Comparison of ENCODE assay signal across 8 cellular contexts in the genomic region with DNA sequence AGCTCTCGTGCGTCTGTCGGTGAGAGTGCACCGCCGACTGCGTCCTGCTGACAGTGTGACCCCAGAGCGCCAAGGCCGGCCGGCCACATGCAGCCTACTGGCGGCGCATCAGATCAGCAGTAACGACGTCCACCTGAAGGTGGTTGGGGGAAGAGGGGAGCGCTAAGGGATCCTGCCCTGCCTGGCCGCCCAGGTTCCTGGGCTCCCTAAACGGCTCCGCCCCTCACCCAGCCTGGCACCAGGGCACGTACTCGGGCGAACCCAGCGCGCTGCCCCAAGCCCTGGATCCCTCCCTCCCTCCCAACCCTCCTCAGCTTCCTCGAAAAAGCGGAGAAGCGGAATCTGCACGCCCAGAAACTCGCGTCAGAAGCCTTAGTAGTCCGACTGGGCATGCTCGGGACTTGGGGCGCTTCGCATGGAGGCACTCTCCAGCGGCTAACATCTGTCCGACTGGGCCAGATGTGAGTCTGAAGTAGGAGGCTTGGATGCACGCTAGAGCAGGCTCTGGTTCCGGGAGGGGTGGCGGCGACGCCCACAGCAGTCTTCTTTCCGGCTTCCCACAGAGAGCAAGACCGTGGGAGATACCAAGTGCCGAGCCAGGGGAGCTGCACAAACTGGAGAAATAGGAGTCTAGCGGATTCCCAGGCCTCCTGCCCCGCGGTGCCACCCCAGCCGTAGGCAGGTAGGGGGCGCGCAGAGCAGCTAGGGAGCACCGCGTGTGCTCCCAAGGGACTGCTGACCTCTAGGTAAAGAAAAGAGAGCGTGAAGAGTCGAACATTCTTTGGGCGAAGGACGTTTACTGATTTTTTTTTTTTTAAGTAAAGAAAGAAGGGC.
DNase-seq lines count a peak whose midpoint lies in the region; ATAC-seq and TF ChIP-seq lines count a peak whose summit lies in the region.

No MANE protein-coding gene starts in this region.

- H3K36me3 ChIP-seq in mammary epithelial cell (ENCODE audit: insufficient read depth, low read length): no peaks in the 10 kb centered on the region
- H3K36me3 ChIP-seq in kidney epithelial cell (ENCODE audit: control insufficient read depth, insufficient read depth, low read length): no peaks in the 10 kb centered on the region

- H3K27me3 ChIP-seq in mammary epithelial cell (ENCODE audit: insufficient read depth, low read length) (peaks cover 9% of the 10 kb centered on the region), kidney epithelial cell (ENCODE audit: control insufficient read depth, insufficient read depth, low read length) (peaks cover 13% of the 10 kb centered on the region)

- no peak overlapping the region for H3K9ac ChIP-seq in mammary epithelial cell (ENCODE audit: insufficient read depth, low read length)

- H4K20me1 ChIP-seq in mammary epithelial cell (ENCODE audit: insufficient read depth, low read length): no peaks in the 10 kb centered on the region

- dilution Hi-C loops in mammary epithelial cell (cut with HindIII; ENCODE audit: low sequenced_read_pairs): no loop called here

- WGBS in mammary epithelial cell (ENCODE audit: low coverage, missing lambda C conversion rate): 41% methylated on average over 19 of the region's 54 CpGs

- H3K4me3 ChIP-seq in mammary epithelial cell (replicated peaks in 1 of 3; ENCODE audit: insufficient read depth in 1 of 3, low read depth in 2 of 3, low read length in 3 of 3) (peak overlapping the region; percentile 22 to 45 (median 44)), kidney epithelial cell (ENCODE audit: low read depth, low read length) (peak overlapping the region; percentile 40)

- H2AFZ ChIP-seq in mammary epithelial cell (ENCODE audit: low read depth, low read length): peak overlapping the region; percentile 75

- DNase-seq in activated CD4-positive, alpha-beta T cell treated with anti-CD3 and anti-CD28 coated beads for 48 hours: peak; percentile 21
- DNase-seq in activated CD4-positive, alpha-beta T cell treated with anti-CD3 and anti-CD28 coated beads for 4 hours: no peak
- peak; percentile 28 for DNase-seq in NCI-H524 treated with DMSO at 0.1 percent for 48 hours (lab: John Stamatoyannopoulos, UW)
- peak; percentile 21 for DNase-seq in mammary epithelial cell
- DNase-seq in kidney epithelial cell (ENCODE audit: low read depth): peak; percentile 37
- DNase-seq in stimulated activated CD4-positive, alpha-beta T cell treated with anti-CD3 and anti-CD28 coated beads, Interleukin-2, amount 100 ng/mL, for 48 hours: peak; percentile 5 to 7
- no peak for DNase-seq in stimulated activated naive CD4-positive, alpha-beta T cell treated with Interleukin-2 at 50 U/mL for 16 hours (lab: John Stamatoyannopoulos, UW)

- no peaks in the 10 kb centered on the region for H3K79me2 ChIP-seq in mammary epithelial cell (ENCODE audit: insufficient read depth, low read length)

- H3K27ac ChIP-seq in mammary epithelial cell (ENCODE audit: insufficient read depth, low read depth, low read length): no peak overlapping the region

- peaks cover 3% of the 10 kb centered on the region for H3K4me1 ChIP-seq in mammary epithelial cell (ENCODE audit: insufficient read depth, low read length)

- in situ Hi-C loops in mammary epithelial cell (cut with MboI; ENCODE audit: low sequenced_read_pairs in 2 of 2): no loop called here

- intact Hi-C loops in mammary epithelial cell (cut with micrococcal nuclease): no loop called here

- ATAC-seq in activated CD4-positive, CD25-positive, alpha-beta regulatory T cell treated with anti-CD3 and anti-CD28 coated beads, Interleukin-2, amount 50 U/mL, for 24 hours: no peak

- H3K9me3 ChIP-seq in mammary epithelial cell (replicated peaks; ENCODE audit: insufficient read depth, low read length): no peaks in the 10 kb centered on the region

- CTCF ChIA-PET in mammary epithelial cell (lab: Charles Lee; ENCODE audit: low non-redundant PET): no interaction called here

- TF ChIP-seq CTCF in mammary epithelial cell (conservative IDR thresholded peaks at IDR 0.05 in 1 of 2, IDR thresholded peaks at IDR 0.05 in 1 of 2; ENCODE audit: extremely low read depth in 1 of 2, insufficient read depth in 1 of 2, low read depth in 1 of 2, low read length in 2 of 2) (peak in 1 of 2 donors; percentile 6), kidney epithelial cell (IDR thresholded peaks at IDR 0.05; ENCODE audit: insufficient read depth, low read length, poor library complexity, severe bottlenecking) (peak; percentile 60)

- H3K4me2 ChIP-seq in mammary epithelial cell (ENCODE audit: insufficient read depth, low read depth, low read length): peak overlapping the region; percentile 84

- BruUV-seq in mammary epithelial cell (replicated peaks; lab: Mats Ljungman, UMichigan): no TSS peak

Comparison
In these comparisons a context has a peak if more than half of its experiments do, and no peak if none do; other contexts are left out.
1. DNase-seq: peak in activated CD4-positive, alpha-beta T cell treated with anti-CD3 and anti-CD28 coated beads for 48 hours (single experiment), NCI-H524 treated with DMSO at 0.1 percent for 48 hours (single experiment), mammary epithelial cell (single experiment), kidney epithelial cell (single experiment) and stimulated activated CD4-positive, alpha-beta T cell treated with anti-CD3 and anti-CD28 coated beads, Interleukin-2, amount 100 ng/mL, for 48 hours (2 of 2); none in activated CD4-positive, alpha-beta T cell treated with anti-CD3 and anti-CD28 coated beads for 4 hours (0 of 2) and stimulated activated naive CD4-positive, alpha-beta T cell treated with Interleukin-2 at 50 U/mL for 16 hours (single experiment).